ENCODE assay signal across 23 cellular contexts in the genomic region with DNA sequence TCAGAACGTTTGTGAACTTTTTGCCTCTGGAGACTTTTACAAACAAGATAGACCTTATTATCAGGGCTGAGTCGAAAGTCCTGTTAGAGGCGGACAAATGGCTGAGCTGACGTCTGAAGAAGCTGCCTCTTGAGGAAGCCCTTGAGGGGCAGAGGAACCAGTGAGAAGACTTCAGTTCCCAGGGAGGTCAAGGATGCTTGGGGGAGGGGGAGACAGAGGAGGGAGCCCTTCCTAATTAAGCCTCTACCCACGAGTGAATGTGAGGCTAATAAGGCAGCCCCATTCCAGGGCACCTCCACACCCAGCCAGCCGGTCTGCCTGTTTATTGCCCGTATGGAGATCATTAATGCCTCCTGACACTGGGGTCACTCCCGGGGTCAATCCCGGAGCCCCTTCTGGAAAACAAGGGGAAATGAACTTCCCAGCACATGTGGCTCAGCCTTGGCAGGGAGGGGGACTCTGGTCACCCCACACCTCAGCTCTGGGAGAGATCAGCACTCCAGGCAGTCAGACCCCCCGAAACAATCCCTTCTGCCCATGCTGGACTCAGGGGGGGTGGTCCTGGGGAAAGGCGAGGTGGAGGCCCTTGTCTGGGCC. TPM values are rescaled to one million over a fixed set of nuclear protein-coding genes. Genes with fewer than 3 reads are reported as not detected.
DNase-seq lines count a peak whose midpoint lies in the region; ATAC-seq, FAIRE-seq and TF ChIP-seq lines count a peak whose summit lies in the region.
"Had no signal": no experiment of that assay in that cellular context is flagged by ENCODE, and none has a peak within 500 bp of the region (broad histone marks: within the 10 kb centered on the region; RNA-seq: fewer than 3 reads in every experiment).

No MANE protein-coding gene starts in this region.

- H3K4me1 ChIP-seq in GM23338 (ENCODE audit: insufficient read depth) (peaks cover 7% of the 10 kb centered on the region), smooth muscle cell (ENCODE audit: low read depth) (no peaks in the 10 kb centered on the region)

- 0 out of 2 replicates have a peak, but pooled peaks cover 5% of the 10 kb centered on the region for H3K9me2 ChIP-seq in GM23338 (ENCODE audit: insufficient read depth)

- H4K20me1 ChIP-seq in GM23338 (replicated peaks; ENCODE audit: insufficient read depth): no peaks in the 10 kb centered on the region
- H4K20me1 ChIP-seq in smooth muscle cell (ENCODE audit: low read depth): no peaks in the 10 kb centered on the region

- no peaks in the 10 kb centered on the region for H3K36me3 Mint-ChIP-seq in GM23338 (ENCODE audit: low read depth)
- H3K36me3 Mint-ChIP-seq: CD4-positive, CD25-positive, alpha-beta regulatory T cell had no signal

- no peak for ATAC-seq in GM23338
- ATAC-seq: HCT116 had no signal

- peaks cover 16% of the 10 kb centered on the region for H3K27me3 Mint-ChIP-seq in GM23338 (ENCODE audit: insufficient read depth, low read depth, poor library complexity)

- no peaks in the 10 kb centered on the region; the same call in 2 of the 3 replicates for H3K9me3 Mint-ChIP-seq in GM23338

- H3K4me3 Mint-ChIP-seq in GM23338: no peak overlapping the region; the same call in 2 of the 3 replicates
- H3K4me3 Mint-ChIP-seq: CD4-positive, CD25-positive, alpha-beta regulatory T cell had no signal

- no peak for FAIRE-seq in GM12892 (lab: Jason Lieb, UNC)
- FAIRE-seq: GM12891, H1 had no signal

- 0 out of 2 replicates have a peak overlapping the region, but pooled peaks have one; percentile 18 for H2AFZ ChIP-seq in GM23338
- H2AFZ ChIP-seq in smooth muscle cell (ENCODE audit: low read depth): peak overlapping the region; percentile 59

- no peak overlapping the region for H3K27ac Mint-ChIP-seq in GM23338
- H3K27ac Mint-ChIP-seq: CD4-positive, CD25-positive, alpha-beta regulatory T cell had no signal

- H3K4me1 Mint-ChIP-seq in GM23338: peaks cover 10% of the 10 kb centered on the region; the same call in 2 of the 3 replicates
- H3K4me1 Mint-ChIP-seq: CD4-positive, CD25-positive, alpha-beta regulatory T cell had no signal

- 33% methylated on average over 11 of the region's 11 CpGs for WGBS in smooth muscle cell (ENCODE audit: low lambda C conversion rate)

- H3K79me2 ChIP-seq in GM23338 (replicated peaks; ENCODE audit: insufficient read depth): no peaks in the 10 kb centered on the region
- H3K79me2 ChIP-seq in smooth muscle cell (ENCODE audit: low read depth): no peaks in the 10 kb centered on the region

- TF ChIP-seq POLR2A in GM12892 (IDR thresholded peaks at IDR 0.05; ENCODE audit: low read depth, low read length): no peak

- no peaks in the 10 kb centered on the region for H3K36me3 ChIP-seq in GM23338 (ENCODE audit: insufficient read depth)
- no peaks in the 10 kb centered on the region for H3K36me3 ChIP-seq in smooth muscle cell (ENCODE audit: low read depth)

- H3K4me3 ChIP-seq in GM23338 (no peak overlapping the region), smooth muscle cell (no peak overlapping the region)

- intact Hi-C loops in posterior vena cava (cut with DNase I): no loop called here

- H3K27me3 ChIP-seq in GM23338 (ENCODE audit: insufficient read depth): peaks cover 23% of the 10 kb centered on the region
- H3K27me3 ChIP-seq in smooth muscle cell (ENCODE audit: low read depth): no peaks in the 10 kb centered on the region

- H3K9ac ChIP-seq in smooth muscle cell (ENCODE audit: low read depth): no peak overlapping the region

- H3K27ac ChIP-seq in GM23338 (ENCODE audit: low read depth) (no peak overlapping the region), smooth muscle cell (ENCODE audit: low read depth) (no peak overlapping the region)

- H3F3A ChIP-seq in GM23338 (replicated peaks; ENCODE audit: low read depth): no peaks in the 10 kb centered on the region
- peaks cover 5% of the 10 kb centered on the region for H3F3A ChIP-seq in smooth muscle cell (ENCODE audit: low read depth)

- no peaks in the 10 kb centered on the region for H3K9me3 ChIP-seq in smooth muscle cell (replicated peaks; ENCODE audit: low read depth)

- H3K4me2 ChIP-seq in GM23338 (no peak overlapping the region), smooth muscle cell (no peak overlapping the region)

- TF ChIP-seq CTCF in GM23338 (conservative IDR thresholded peaks at IDR 0.05; ENCODE audit: low read depth in 2 of 2) (no peak), smooth muscle cell (IDR thresholded peaks at IDR 0.05; ENCODE audit: borderline replicate concordance, insufficient read depth, poor library complexity, severe bottlenecking) (no peak)

- DNase-seq in GM23338 (ENCODE audit: low spot score) (no peak), SK-N-DZ (ENCODE audit: low spot score) (peak; percentile 40), mesenteric fat pad (ENCODE audit: low spot score) (peak; percentile 76), smooth muscle cell (lab: John Stamatoyannopoulos, UW; ENCODE audit: unreplicated experiment) (no peak), posterior vena cava (ENCODE audit: low spot score) (no peak), NCI-H2107 (lab: John Stamatoyannopoulos, UW) (no peak), HPDE6-E6E7 (ENCODE audit: extremely low spot score) (no peak), GM12892 (ENCODE audit: insufficient read length) (no peak)
- DNase-seq: CD4-positive, CD25-positive, alpha-beta regulatory T cell; COR-L47; DMS79; KBM-7; NCI-H1092; NCI-H1436; NCI-H1930; NCI-H226; NCI-H510A treated with DMSO at 0.1 percent for 48 hours; NCI-H774; NK-92 treated with Interleukin-12 subunit alpha and Interleukin-12 subunit beta, amount 100 ng/mL, for 24 hours; SIG-M5 had no signal

TF ChIP-seq in GM23338, 12 proteins besides CTCF, POLR2A, EP300 and RAD21 (continues in another document):
- TF ChIP-seq CREB1 (CRISPR knock-in tag; IDR thresholded peaks at IDR 0.05; ENCODE audit: low read depth) (no peak), STAT1 (IDR thresholded peaks at IDR 0.05; ENCODE audit: unreplicated experiment) (no peak), REST (IDR thresholded peaks at IDR 0.05; ENCODE audit: unreplicated experiment) (no peak), ZNF331 (CRISPR knock-in tag; IDR thresholded peaks at IDR 0.05; ENCODE audit: low read depth) (no peak), JUNB (IDR thresholded peaks at IDR 0.05; ENCODE audit: unreplicated experiment) (no peak)

RNA-seq across cellular contexts. Expression of gene TBX4, which starts 9.2 kb away (rescaled TPM):
- total RNA-seq in GM23338 (2014; rRNA removed; shearing (Covaris generic)): not detected in 2 replicates
- polyA plus RNA-seq in GM23338 (2016; fragmentation: Nextera tagmentation; extraction: Ambion mirVana) (not detected in 2 replicates), smooth muscle cell (14.6 and 22.7 TPM in 2 replicates)
- polyA plus RNA-seq in SK-N-DZ (2014; cell fraction: cytosol; rRNA removed): 2.7 and 4.9 TPM in 2 replicates
- polyA plus RNA-seq in SK-N-DZ (2014; cell fraction: nucleus; rRNA removed): 1.9 and 5.6 TPM in 2 replicates
- total RNA-seq in mesenteric fat pad (0.19 TPM), smooth muscle cell (14.1 and 15.4 TPM in 2 replicates), posterior vena cava (under 1 TPM in 1 of 2 donors, not detected in 1; 0.24 TPM)
- not detected for polyA plus RNA-seq in GM12892 (2012; ENCODE audit: missing spikeins)
- total RNA-seq: CD4-positive, CD25-positive, alpha-beta regulatory T cell; H1 had no signal
- polyA plus RNA-seq: CD4-positive, CD25-positive, alpha-beta regulatory T cell had no signal

RNA-seq across cellular contexts. Expression of gene TBX2, which starts 43.3 kb away (rescaled TPM):
- not detected in 2 replicates for total RNA-seq in GM23338 (2014; rRNA removed; shearing (Covaris generic))
- 0.10 TPM in 1 of 2 replicates, not detected in the other for polyA plus RNA-seq in GM23338 (2016; fragmentation: Nextera tagmentation; extraction: Ambion mirVana)
- 153 and 188 TPM in 2 replicates for polyA plus RNA-seq in SK-N-DZ (2014; cell fraction: cytosol; rRNA removed)
- polyA plus RNA-seq in SK-N-DZ (2014; cell fraction: nucleus; rRNA removed): 310 and 397 TPM in 2 replicates
- 16.1 TPM for total RNA-seq in mesenteric fat pad
- 40.0 and 46.7 TPM in 2 replicates for total RNA-seq in smooth muscle cell
- 96.5 and 146 TPM in 2 replicates for polyA plus RNA-seq in smooth muscle cell
- total RNA-seq in posterior vena cava: 10 to 100 TPM; 11.2 to 16.5 TPM
- polyA plus RNA-seq in GM12892 (2012; ENCODE audit: missing spikeins): not detected
- total RNA-seq: CD4-positive, CD25-positive, alpha-beta regulatory T cell; H1 had no signal
- polyA plus RNA-seq: CD4-positive, CD25-positive, alpha-beta regulatory T cell; H1 had no signal

Comparison
In these comparisons a context has a peak if more than half of its experiments do, and no peak if none do; other contexts are left out.
1. DNase-seq: peak in SK-N-DZ (single experiment) and mesenteric fat pad (single experiment); none in GM23338 (single experiment), smooth muscle cell (single experiment), posterior vena cava (single experiment), NCI-H2107 (single experiment), HPDE6-E6E7 (single experiment) and GM12892 (single experiment).
2. RNA of gene TBX4, which starts 9.2 kb away (total RNA-seq): 14.1 to 15.4 TPM in smooth muscle cell; 0.24 TPM in posterior vena cava, 0.19 TPM in mesenteric fat pad (single experiment) and not detected in GM23338; every median in the first group is over 10 times any median in the second.
3. RNA of gene TBX2, which starts 43.3 kb away (total RNA-seq): 40.0 to 46.7 TPM in smooth muscle cell, 11.2 to 16.5 TPM in posterior vena cava and 16.1 TPM in mesenteric fat pad (single experiment); not detected in GM23338; every median in the first group is over 10 times any median in the second.